ENCODE assay signal across 8 cellular contexts in the genomic region with DNA sequence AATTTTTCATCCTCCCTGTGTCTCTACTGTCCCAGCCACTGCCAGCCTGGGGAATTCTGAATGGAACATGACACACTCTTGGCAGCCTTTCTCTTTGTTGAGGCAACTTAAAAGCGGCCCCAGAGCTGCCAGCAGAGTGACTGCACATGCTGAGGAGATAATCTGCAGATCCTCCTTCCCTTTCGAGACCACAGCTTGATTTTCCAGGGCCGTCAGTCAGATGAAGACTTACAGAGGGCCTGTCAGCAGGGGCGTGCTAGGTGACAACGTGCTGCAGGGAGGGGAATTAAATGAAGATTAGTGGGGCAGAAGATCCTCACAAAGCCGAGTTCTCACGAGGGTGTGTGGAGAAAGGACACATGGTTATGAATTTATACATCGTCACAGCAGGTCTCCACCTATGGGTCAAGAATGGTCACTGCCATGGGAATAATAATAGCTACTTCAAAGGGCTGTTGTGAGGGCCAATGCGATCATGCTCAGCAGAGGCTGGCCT.
DNase-seq lines count a peak whose midpoint lies in the region; ATAC-seq and TF ChIP-seq lines count a peak whose summit lies in the region.

No MANE protein-coding gene starts in this region.

- H3K27ac Mint-ChIP-seq in CD8-positive, alpha-beta T cell: no peak overlapping the region

- dilution Hi-C loops in IMR-90 (cut with HindIII; ENCODE audit: low sequenced_read_pairs, unreplicated experiment): no loop called here

- BruUV-seq in IMR-90 (replicated peaks; lab: Mats Ljungman, UMichigan): no TSS peak

- H2AK5ac ChIP-seq in IMR-90 (ENCODE audit: low read depth, low read length): peak overlapping the region; percentile 40

- H3K14ac ChIP-seq in IMR-90 (replicated peaks; ENCODE audit: low read depth, low read length): peak overlapping the region; percentile 86; the same call in 1 of the 2 replicates

- H3K4me3 ChIP-seq in IMR-90 (ENCODE audit: insufficient read depth, low read depth, low read length): no peak overlapping the region
- H3K4me3 ChIP-seq in upper lobe of left lung: no peak overlapping the region
- H3K4me3 ChIP-seq in CD8-positive, alpha-beta T cell (ENCODE audit: low read depth, low read length): no peak overlapping the region

- H3K79me1 ChIP-seq in IMR-90 (ENCODE audit: low read depth in 1 of 2, low read length in 2 of 2): peaks cover 0 to 6% of the 10 kb centered on the region in 2 experiments; a peak in 2 of 4 replicates

- peak; percentile 44 for TF ChIP-seq CTCF in IMR-90 (conservative IDR thresholded peaks at IDR 0.05; ENCODE audit: low read depth, low read length)
- TF ChIP-seq CTCF in upper lobe of left lung (IDR thresholded peaks at IDR 0.05): peak; percentile 16 to 58 (median 44)
- no peak for TF ChIP-seq CTCF in CD8-positive, alpha-beta T cell (IDR thresholded peaks at IDR 0.05)

- H4K5ac ChIP-seq in IMR-90 (ENCODE audit: low read depth, low read length): no peak overlapping the region

- H4K8ac ChIP-seq in IMR-90 (ENCODE audit: low read depth in 2 of 2, low read length in 2 of 2): peak overlapping the region in 1 of 2 experiments; percentile 41; a peak in 1 of 4 replicates

- H3K9me3 ChIP-seq in IMR-90 (ENCODE audit: control insufficient read depth, insufficient read depth, low read length) (no peaks in the 10 kb centered on the region), upper lobe of left lung (no peaks in the 10 kb centered on the region)
- H3K9me3 ChIP-seq in CD8-positive, alpha-beta T cell (ENCODE audit: low read length): no peaks in the 10 kb centered on the region

- TF ChIP-seq POLR2A in IMR-90 (IDR thresholded peaks at IDR 0.05; ENCODE audit: low read depth, low read length): no peak
- no peak for TF ChIP-seq POLR2A in upper lobe of left lung (IDR thresholded peaks at IDR 0.05)

- H3K9ac ChIP-seq in IMR-90 (ENCODE audit: low read depth, low read length): no peak overlapping the region

- H3K27ac ChIP-seq in IMR-90 (ENCODE audit: insufficient read depth, low read length) (no peak overlapping the region), upper lobe of left lung (peak overlapping the region in 1 of 4 donors; percentile 14)
- H3K27ac ChIP-seq in CD8-positive, alpha-beta T cell (ENCODE audit: low read depth, low read length): no peak overlapping the region

- H2BK15ac ChIP-seq in IMR-90 (ENCODE audit: low read depth, low read length): peak overlapping the region; percentile 62; the same call in 1 of the 3 replicates

- no peak overlapping the region for H2BK5ac ChIP-seq in IMR-90 (ENCODE audit: low read depth, low read length, poor library complexity, severe bottlenecking)

- H3K27me3 ChIP-seq in IMR-90 (ENCODE audit: control insufficient read depth, insufficient read depth, low read length) (no peaks in the 10 kb centered on the region), upper lobe of left lung (no peaks in the 10 kb centered on the region)
- H3K27me3 ChIP-seq in CD8-positive, alpha-beta T cell (ENCODE audit: insufficient read depth, low read length): no peaks in the 10 kb centered on the region

- peak overlapping the region; percentile 86 for H2AFZ ChIP-seq in IMR-90 (replicated peaks; ENCODE audit: low read length, poor library complexity)

- CTCF ChIA-PET in IMR-90 (lab: Yijun Ruan, JAX): interaction anchor here (0.5 to 1.4 kb wide), 6 partner anchors 9 to 638 kb away, joined by 3 to 6 read pairs (median 3); no protein-coding TSS in a partner anchor
- CTCF ChIA-PET in CD8-positive, alpha-beta T cell (lab: Charles Lee): no interaction called here

- DNase-seq in Ammon's horn (ENCODE audit: low spot score) (peak; percentile 11), IMR-90 (peak; percentile 43), amniotic epithelial cell (ENCODE audit: low read depth) (peak; percentile 83), islet precursor cell (peak; percentile 74), upper lobe of left lung (no peak), ureter (ENCODE audit: low spot score) (no peak)
- DNase-seq in CD8-positive, alpha-beta T cell: no peak

- WGBS in IMR-90 (ENCODE audit: extremely low coverage in 2 of 2, insufficient read length in 1 of 2), 2 experiments: 35% methylated on average over 3 of the region's 9 CpGs; no CpG with 5 or more reads in 1 of the 2 experiments
- WGBS in upper lobe of left lung, 2 donors: 37 to 52% methylated on average over 9 of the region's 9 CpGs

- no peaks in the 10 kb centered on the region for H3K4me1 Mint-ChIP-seq in CD8-positive, alpha-beta T cell (ENCODE audit: low read depth)

- H3K23ac ChIP-seq in IMR-90 (ENCODE audit: low read depth, low read length): no peak overlapping the region

- peak overlapping the region; percentile 12; the same call in 1 of the 2 replicates for H3K4me2 ChIP-seq in IMR-90 (ENCODE audit: low read depth, low read length)

- H3K4me1 ChIP-seq in IMR-90 (ENCODE audit: control insufficient read depth, insufficient read depth, low read length): peaks cover 20% of the 10 kb centered on the region
- H3K4me1 ChIP-seq in upper lobe of left lung: peaks cover 0 to 12% (median 3%) of the 10 kb centered on the region in 4 donors
- no peaks in the 10 kb centered on the region for H3K4me1 ChIP-seq in CD8-positive, alpha-beta T cell (ENCODE audit: insufficient read depth, low read length)

- no peak for TF ChIP-seq EP300 in upper lobe of left lung (IDR thresholded peaks at IDR 0.05)

- H3K36me3 Mint-ChIP-seq in CD8-positive, alpha-beta T cell: no peaks in the 10 kb centered on the region

- H2BK20ac ChIP-seq in IMR-90 (ENCODE audit: low read depth, low read length): peak overlapping the region; percentile 50

- H3K4ac ChIP-seq in IMR-90 (ENCODE audit: low read depth, low read length): peak overlapping the region; percentile 64

- H2AK9ac ChIP-seq in IMR-90 (replicated peaks; ENCODE audit: low read depth, low read length, poor library complexity): no peak overlapping the region

- intact Hi-C loops in IMR-90 (cut with micrococcal nuclease): loop anchor here (10.0 kb wide), 1 partner anchor 482 kb away; no protein-coding TSS in a partner anchor
- intact Hi-C loops in CD8-positive, alpha-beta T cell (cut with DNase I, micrococcal nuclease): no loop called here

- H3K9me3 Mint-ChIP-seq in CD8-positive, alpha-beta T cell: no peaks in the 10 kb centered on the region

- H3K56ac ChIP-seq in IMR-90 (ENCODE audit: extremely low read depth, insufficient read depth, low read length): no peak overlapping the region

- H4K20me1 ChIP-seq in IMR-90 (ENCODE audit: insufficient read depth, low read length): peaks cover 3% of the 10 kb centered on the region; the same call in 1 of the 2 replicates

- peak overlapping the region; percentile 77 for H2BK120ac ChIP-seq in IMR-90 (ENCODE audit: low read depth, low read length)

- peaks cover 22% of the 10 kb centered on the region for H3K9me1 ChIP-seq in IMR-90 (ENCODE audit: insufficient read depth, low read length)

- 0 out of 2 replicates have a peak, but pooled peaks have one; percentile 20 for TF ChIP-seq RAD21 in IMR-90 (IDR thresholded peaks at IDR 0.05; ENCODE audit: low read length)

- POLR2A ChIA-PET in IMR-90 (lab: Charles Lee; ENCODE audit: unreplicated experiment): no interaction called here
- POLR2A ChIA-PET in CD8-positive, alpha-beta T cell (lab: Charles Lee): no interaction called here

- peaks cover 6% of the 10 kb centered on the region; the same call in 1 of the 2 replicates for H3K36me3 ChIP-seq in IMR-90 (ENCODE audit: control insufficient read depth, insufficient read depth, low read length)
- H3K36me3 ChIP-seq in upper lobe of left lung: peaks cover 0 to 5% (median 0%) of the 10 kb centered on the region in 4 donors
- no peaks in the 10 kb centered on the region for H3K36me3 ChIP-seq in CD8-positive, alpha-beta T cell (ENCODE audit: insufficient read depth, low read length)

- H3K4me3 Mint-ChIP-seq in CD8-positive, alpha-beta T cell: no peak overlapping the region

- no peaks in the 10 kb centered on the region for H3K27me3 Mint-ChIP-seq in CD8-positive, alpha-beta T cell (ENCODE audit: low read depth)

- no peak overlapping the region for H3K18ac ChIP-seq in IMR-90 (ENCODE audit: low read depth, low read length)

- in situ Hi-C loops in IMR-90 (cut with MboI; ENCODE audit: low sequenced_read_pairs): no loop called here

- H4K91ac ChIP-seq in IMR-90 (ENCODE audit: insufficient read depth, low read depth, low read length): peak overlapping the region; percentile 75; the same call in 1 of the 2 replicates

- ATAC-seq in IMR-90 (ENCODE audit: low read depth) (peak; percentile 32), upper lobe of left lung (ENCODE audit: low FRiP score in 2 of 2) (peak; percentile 61), HG03175 (IDR thresholded peaks at IDR 0.05; ENCODE audit: unreplicated experiment) (no peak)
- no peak for ATAC-seq in CD8-positive, alpha-beta T cell

TF ChIP-seq in IMR-90, 13 proteins besides CTCF, POLR2A, EP300 and RAD21 (continues in another document):
- no peak for TF ChIP-seq SMC3 (IDR thresholded peaks at IDR 0.05; ENCODE audit: low read depth, low read length)
- TF ChIP-seq FOS (IDR thresholded peaks at IDR 0.05; ENCODE audit: low read depth, low read length): no peak
- TF ChIP-seq MXI1 (IDR thresholded peaks at IDR 0.05; ENCODE audit: borderline replicate concordance, low read depth, low read length): no peak
- TF ChIP-seq, protein P1, sequence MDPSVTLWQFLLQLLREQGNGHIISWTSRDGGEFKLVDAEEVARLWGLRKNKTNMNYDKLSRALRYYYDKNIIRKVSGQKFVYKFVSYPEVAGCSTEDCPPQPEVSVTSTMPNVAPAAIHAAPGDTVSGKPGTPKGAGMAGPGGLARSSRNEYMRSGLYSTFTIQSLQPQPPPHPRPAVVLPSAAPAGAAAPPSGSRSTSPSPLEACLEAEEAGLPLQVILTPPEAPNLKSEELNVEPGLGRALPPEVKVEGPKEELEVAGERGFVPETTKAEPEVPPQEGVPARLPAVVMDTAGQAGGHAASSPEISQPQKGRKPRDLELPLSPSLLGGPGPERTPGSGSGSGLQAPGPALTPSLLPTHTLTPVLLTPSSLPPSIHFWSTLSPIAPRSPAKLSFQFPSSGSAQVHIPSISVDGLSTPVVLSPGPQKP (IDR thresholded peaks at IDR 0.05; ENCODE audit: borderline replicate concordance, low read depth, low read length): no peak
- no peak for TF ChIP-seq MAFK (IDR thresholded peaks at IDR 0.05; ENCODE audit: low read depth, low read length)
- no peak for TF ChIP-seq RCOR1 (IDR thresholded peaks at IDR 0.05; ENCODE audit: insufficient replicate concordance, low read length)
- TF ChIP-seq MAZ (IDR thresholded peaks at IDR 0.05; ENCODE audit: borderline replicate concordance, low read depth, low read length): no peak
- TF ChIP-seq BHLHE40 (IDR thresholded peaks at IDR 0.05; ENCODE audit: low read depth, low read length): no peak
- TF ChIP-seq RFX5 (IDR thresholded peaks at IDR 0.05; ENCODE audit: low read depth, low read length): no peak
- no peak for TF ChIP-seq NFE2L2 (IDR thresholded peaks at IDR 0.05; ENCODE audit: low read depth, low read length)

Comparison
In these comparisons a context has a peak if more than half of its experiments do, and no peak if none do; other contexts are left out.
1. DNase-seq: peak in Ammon's horn (single experiment), IMR-90 (single experiment), amniotic epithelial cell (single experiment) and islet precursor cell (single experiment); none in upper lobe of left lung (0 of 2), CD8-positive, alpha-beta T cell (0 of 7) and ureter (single experiment).
2. ATAC-seq: peak in IMR-90 (single experiment) and upper lobe of left lung (2 of 2); none in HG03175 (single experiment) and CD8-positive, alpha-beta T cell (single experiment).